Comparison of ENCODE assay signal across 30 cellular contexts in genomic region chr20:16437387-16437990, GRCh38.
"Had no signal": no experiment of that assay in that cellular context is flagged by ENCODE, and none has a peak within 500 bp of the region (broad histone marks: within the 10 kb centered on the region; RNA-seq: fewer than 3 reads in every experiment).

No MANE protein-coding gene starts in this region.

- H3K4me3 ChIP-seq: cardiac muscle cell, PC-9, SJSA1 had no signal

- DNase-seq: activated CD4-positive, alpha-beta T cell treated with anti-CD3 and anti-CD28 coated beads, Interleukin-2, amount 10 ng/mL, durations not matched to agents 24 days and 14 days; activated CD4-positive, alpha-beta T cell treated with anti-CD3 and anti-CD28 coated beads, Interleukin-2, amount 50 U/mL, for 4 hours; activated CD8-positive, alpha-beta T cell treated with anti-CD3 and anti-CD28 coated beads for 36 hours; activated effector memory CD4-positive, alpha-beta T cell treated with anti-CD3 and anti-CD28 coated beads, Interleukin-2, amount 50 U/mL, for 16 hours; activated naive CD4-positive, alpha-beta T cell; activated naive CD4-positive, alpha-beta T cell treated with anti-CD3 and anti-CD28 coated beads, Interleukin-2, amount 50 U/mL, for 16 hours; activated naive CD8-positive, alpha-beta T cell treated with anti-CD3 and anti-CD28 coated beads for 36 hours; activated T-cell treated with anti-CD3 and anti-CD28 coated beads, Interleukin-2, amount 50 U/mL, for 1 hour; activated T-cell treated with anti-CD3 and anti-CD28 coated beads, Interleukin-2, amount 50 U/mL, for 72 hours; amniotic stem cell; aorta; brain microvascular endothelial cell; MV-4-11; NCI-H1092; NCI-H1436 treated with DMSO at 0.1 percent for 48 hours; NCI-H1694 treated with DMSO at 0.1 percent for 48 hours; NCI-H2029; NCI-H345; NCI-H510A; NCI-H526; NCI-H748 treated with DMSO at 0.1 percent for 48 hours; NK-92 treated with Interleukin-12 subunit alpha and Interleukin-12 subunit beta, amount 100 ng/mL, for 24 hours; PC-9; SHP77 treated with DMSO at 0.1 percent for 48 hours; SK-N-SH had no signal

- H3K27me3 ChIP-seq: brain microvascular endothelial cell, cardiac muscle cell, SJSA1 had no signal

- H3K9ac ChIP-seq: SK-N-SH had no signal

- H3K27ac ChIP-seq: brain microvascular endothelial cell, cardiac muscle cell, PC-9, SJSA1 had no signal

- H3K4me2 ChIP-seq: PC-9, SK-N-SH had no signal

- H3K36me3 ChIP-seq: brain microvascular endothelial cell, cardiac muscle cell, SJSA1 had no signal

- H3K9me2 ChIP-seq: SK-N-SH had no signal

- H2AFZ ChIP-seq: PC-9 had no signal

- H3K9me3 ChIP-seq: SJSA1, SK-N-SH had no signal

- FAIRE-seq: RCC 7860, TTC549 had no signal

- ATAC-seq: activated CD8-positive, alpha-beta T cell treated with anti-CD3 and anti-CD28 coated beads for 36 hours; activated T-cell treated with anti-CD3 and anti-CD28 coated beads, Interleukin-2, amount 50 U/mL, for 72 hours; activated T-helper 17 cell treated with anti-CD3 and anti-CD28 coated beads, Interleukin-2, amount 50 U/mL, for 72 hours had no signal

- H3K4me1 ChIP-seq: SJSA1 had no signal
